In genomic region chr13:103471896-103472295, GRCh38 we compare ENCODE assay signal across 14 cellular contexts.
"Had no signal": no experiment of that assay in that cellular context is flagged by ENCODE, and none has a peak within 500 bp of the region (broad histone marks: within the 10 kb centered on the region; RNA-seq: fewer than 3 reads in every experiment).

No MANE protein-coding gene starts in this region.

- ATAC-seq: activated CD4-positive, alpha-beta T cell treated with anti-CD3 and anti-CD28 coated beads for 36 hours; activated CD8-positive, alpha-beta T cell treated with anti-CD3 and anti-CD28 coated beads, Interleukin-2, amount 10 ng/mL, durations not matched to agents 7 days and 5 days; left colon; pancreas; stimulated activated effector memory CD8-positive, alpha-beta T cell treated with anti-CD3 and anti-CD28 coated beads, Interleukin-12 subunit alpha, Interleukin-12 subunit beta, amount 100 ng/mL, for 72 hours had no signal

- DNase-seq: activated CD4-positive, alpha-beta T cell treated with anti-CD3 and anti-CD28 coated beads for 36 hours; activated CD8-positive, alpha-beta memory T cell treated with anti-CD3 and anti-CD28 coated beads, Interleukin-2, amount 50 U/mL, for 4 hours; activated CD8-positive, alpha-beta T cell treated with anti-CD3 and anti-CD28 coated beads, Interleukin-2, amount 10 ng/mL, durations not matched to agents 7 days and 5 days; activated effector memory CD4-positive, alpha-beta T cell treated with anti-CD3 and anti-CD28 coated beads, Interleukin-2, amount 50 U/mL, for 16 hours; activated T-cell treated with anti-CD3 and anti-CD28 coated beads, Interleukin-2, amount 50 U/mL, for 48 hours; adrenal gland; dorsolateral prefrontal cortex; immature natural killer cell; left colon; midbrain; pancreas; stimulated activated CD4-positive, alpha-beta T cell treated with anti-CD3 and anti-CD28 coated beads, Interleukin-12 subunit alpha, Interleukin-12 subunit beta, amount 100 ng/mL, for 4 hours; stimulated activated CD4-positive, alpha-beta T cell treated with anti-CD3 and anti-CD28 coated beads, Interleukin-2, amount 100 ng/mL, for 24 hours had no signal
